ENCODE assay signal across 1 cellular context in the genomic region with DNA sequence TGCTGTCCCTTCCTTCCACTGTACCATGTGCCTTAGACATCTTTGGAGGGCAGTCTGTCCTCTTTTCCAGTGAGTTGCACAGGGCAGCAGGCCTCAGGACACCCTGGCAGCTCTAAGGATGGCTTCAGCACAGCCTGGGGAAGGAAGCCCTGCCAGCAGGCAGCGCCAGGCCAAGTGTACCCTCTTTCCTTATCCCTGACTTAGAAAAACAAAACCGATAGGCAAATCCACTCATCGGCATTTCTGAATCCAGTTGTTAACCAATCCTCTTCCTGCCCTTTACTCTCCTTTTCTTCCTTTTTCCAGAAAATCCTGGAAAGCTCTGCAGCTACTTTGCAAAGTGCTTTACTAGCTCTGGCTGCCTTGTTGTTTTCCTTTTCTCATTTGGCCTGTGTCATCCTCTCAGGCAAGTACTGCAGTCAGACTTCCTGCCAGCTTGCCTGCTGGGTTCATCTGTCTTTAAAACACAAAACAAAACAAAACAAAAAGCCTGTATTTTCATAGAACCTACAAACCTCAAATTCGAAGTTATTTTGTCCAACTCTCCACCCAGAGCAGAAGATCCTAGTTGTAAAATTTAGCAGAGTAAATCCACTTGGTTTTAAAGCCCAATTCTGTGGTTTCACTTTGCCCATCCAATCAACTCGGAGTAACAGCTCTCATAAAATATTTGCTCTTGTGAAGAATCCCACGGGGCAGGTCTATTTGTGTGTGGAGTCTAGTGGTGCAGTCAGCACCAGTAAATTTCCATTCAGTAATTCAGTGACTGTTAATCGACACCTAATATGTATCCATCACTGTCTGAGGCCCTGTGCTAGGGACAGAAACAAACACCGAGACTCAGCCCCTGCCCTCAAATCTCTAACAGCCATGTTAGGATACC.
TF ChIP-seq lines count a peak whose summit lies in the region.

No MANE protein-coding gene starts in this region.

TF ChIP-seq in HepG2, 621 proteins besides CTCF, POLR2A, EP300 and RAD21 (continued from another document and continues in another):
- TF ChIP-seq ELF1 (CRISPR knock-in tag; IDR thresholded peaks at IDR 0.05) (peak; percentile 22), ZZZ3 (CRISPR knock-in tag; IDR thresholded peaks at IDR 0.05; ENCODE audit: borderline replicate concordance) (no peak), SKIL (CRISPR knock-in tag; IDR thresholded peaks at IDR 0.05; ENCODE audit: borderline replicate concordance) (no peak), PATZ1 (CRISPR knock-in tag; IDR thresholded peaks at IDR 0.05) (no peak), SMAD9 (CRISPR knock-in tag; IDR thresholded peaks at IDR 0.05) (no peak), AKAP8 (CRISPR knock-in tag; IDR thresholded peaks at IDR 0.05) (no peak), KDM3A (CRISPR knock-in tag; IDR thresholded peaks at IDR 0.05; ENCODE audit: low read depth) (no peak), YEATS2 (CRISPR knock-in tag; IDR thresholded peaks at IDR 0.05; ENCODE audit: borderline replicate concordance) (peak; percentile 62; the same call in 1 of the 2 replicates), ZBTB21 (CRISPR knock-in tag; IDR thresholded peaks at IDR 0.05) (no peak), PHF21A (CRISPR knock-in tag; IDR thresholded peaks at IDR 0.05) (no peak; the same call in 1 of the 2 replicates), MIER2 (CRISPR knock-in tag; IDR thresholded peaks at IDR 0.05) (0 out of 2 replicates have a peak, but pooled peaks have one; percentile 10), ZNF570 (CRISPR knock-in tag; IDR thresholded peaks at IDR 0.05; ENCODE audit: borderline replicate concordance) (no peak), NR2C2 (CRISPR knock-in tag; IDR thresholded peaks at IDR 0.05; ENCODE audit: borderline replicate concordance) (peak; percentile 55; the same call in 1 of the 2 replicates), REL (CRISPR knock-in tag; conservative IDR thresholded peaks at IDR 0.05) (no peak), KMT2B (CRISPR knock-in tag; IDR thresholded peaks at IDR 0.05) (peak; percentile 65), AKNA (CRISPR knock-in tag; IDR thresholded peaks at IDR 0.05; ENCODE audit: borderline replicate concordance) (no peak), NR2F1 (CRISPR knock-in tag; IDR thresholded peaks at IDR 0.05) (no peak), SRY (CRISPR knock-in tag; IDR thresholded peaks at IDR 0.05) (no peak), MED1 (CRISPR knock-in tag; IDR thresholded peaks at IDR 0.05) (peak; percentile 31; the same call in 1 of the 2 replicates), ZNF33A (CRISPR knock-in tag; IDR thresholded peaks at IDR 0.05; ENCODE audit: borderline replicate concordance) (no peak), ZNF75D (CRISPR knock-in tag; IDR thresholded peaks at IDR 0.05; ENCODE audit: borderline replicate concordance) (no peak), CEBPB (IDR thresholded peaks at IDR 0.05; ENCODE audit: borderline replicate concordance, low read depth, low read length) (no peak), STAT5B (CRISPR knock-in tag; IDR thresholded peaks at IDR 0.05) (no peak), THAP9 (CRISPR knock-in tag; IDR thresholded peaks at IDR 0.05; ENCODE audit: borderline replicate concordance) (no peak), CHD4 (IDR thresholded peaks at IDR 0.05; ENCODE audit: borderline replicate concordance, low read length) (no peak), ZNF337 (CRISPR knock-in tag; IDR thresholded peaks at IDR 0.05; ENCODE audit: borderline replicate concordance, low read depth) (no peak), RBM22 (optimal IDR thresholded peaks at IDR 0.05; ENCODE audit: low read length) (peak; percentile 8), REXO4 (CRISPR knock-in tag; IDR thresholded peaks at IDR 0.05; ENCODE audit: borderline replicate concordance) (no peak), ELF4 (CRISPR knock-in tag; IDR thresholded peaks at IDR 0.05; ENCODE audit: borderline replicate concordance) (no peak)
- TF ChIP-seq, protein P1, sequence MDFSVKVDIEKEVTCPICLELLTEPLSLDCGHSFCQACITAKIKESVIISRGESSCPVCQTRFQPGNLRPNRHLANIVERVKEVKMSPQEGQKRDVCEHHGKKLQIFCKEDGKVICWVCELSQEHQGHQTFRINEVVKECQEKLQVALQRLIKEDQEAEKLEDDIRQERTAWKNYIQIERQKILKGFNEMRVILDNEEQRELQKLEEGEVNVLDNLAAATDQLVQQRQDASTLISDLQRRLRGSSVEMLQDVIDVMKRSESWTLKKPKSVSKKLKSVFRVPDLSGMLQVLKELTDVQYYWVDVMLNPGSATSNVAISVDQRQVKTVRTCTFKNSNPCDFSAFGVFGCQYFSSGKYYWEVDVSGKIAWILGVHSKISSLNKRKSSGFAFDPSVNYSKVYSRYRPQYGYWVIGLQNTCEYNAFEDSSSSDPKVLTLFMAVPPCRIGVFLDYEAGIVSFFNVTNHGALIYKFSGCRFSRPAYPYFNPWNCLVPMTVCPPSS (IDR thresholded peaks at IDR 0.05), result no peak
- TF ChIP-seq, protein P2, sequence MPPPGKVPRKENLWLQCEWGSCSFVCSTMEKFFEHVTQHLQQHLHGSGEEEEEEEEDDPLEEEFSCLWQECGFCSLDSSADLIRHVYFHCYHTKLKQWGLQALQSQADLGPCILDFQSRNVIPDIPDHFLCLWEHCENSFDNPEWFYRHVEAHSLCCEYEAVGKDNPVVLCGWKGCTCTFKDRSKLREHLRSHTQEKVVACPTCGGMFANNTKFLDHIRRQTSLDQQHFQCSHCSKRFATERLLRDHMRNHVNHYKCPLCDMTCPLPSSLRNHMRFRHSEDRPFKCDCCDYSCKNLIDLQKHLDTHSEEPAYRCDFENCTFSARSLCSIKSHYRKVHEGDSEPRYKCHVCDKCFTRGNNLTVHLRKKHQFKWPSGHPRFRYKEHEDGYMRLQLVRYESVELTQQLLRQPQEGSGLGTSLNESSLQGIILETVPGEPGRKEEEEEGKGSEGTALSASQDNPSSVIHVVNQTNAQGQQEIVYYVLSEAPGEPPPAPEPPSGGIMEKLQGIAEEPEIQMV (CRISPR knock-in tag; IDR thresholded peaks at IDR 0.05; ENCODE audit: low read depth), result no peak
- TF ChIP-seq, protein P3, sequence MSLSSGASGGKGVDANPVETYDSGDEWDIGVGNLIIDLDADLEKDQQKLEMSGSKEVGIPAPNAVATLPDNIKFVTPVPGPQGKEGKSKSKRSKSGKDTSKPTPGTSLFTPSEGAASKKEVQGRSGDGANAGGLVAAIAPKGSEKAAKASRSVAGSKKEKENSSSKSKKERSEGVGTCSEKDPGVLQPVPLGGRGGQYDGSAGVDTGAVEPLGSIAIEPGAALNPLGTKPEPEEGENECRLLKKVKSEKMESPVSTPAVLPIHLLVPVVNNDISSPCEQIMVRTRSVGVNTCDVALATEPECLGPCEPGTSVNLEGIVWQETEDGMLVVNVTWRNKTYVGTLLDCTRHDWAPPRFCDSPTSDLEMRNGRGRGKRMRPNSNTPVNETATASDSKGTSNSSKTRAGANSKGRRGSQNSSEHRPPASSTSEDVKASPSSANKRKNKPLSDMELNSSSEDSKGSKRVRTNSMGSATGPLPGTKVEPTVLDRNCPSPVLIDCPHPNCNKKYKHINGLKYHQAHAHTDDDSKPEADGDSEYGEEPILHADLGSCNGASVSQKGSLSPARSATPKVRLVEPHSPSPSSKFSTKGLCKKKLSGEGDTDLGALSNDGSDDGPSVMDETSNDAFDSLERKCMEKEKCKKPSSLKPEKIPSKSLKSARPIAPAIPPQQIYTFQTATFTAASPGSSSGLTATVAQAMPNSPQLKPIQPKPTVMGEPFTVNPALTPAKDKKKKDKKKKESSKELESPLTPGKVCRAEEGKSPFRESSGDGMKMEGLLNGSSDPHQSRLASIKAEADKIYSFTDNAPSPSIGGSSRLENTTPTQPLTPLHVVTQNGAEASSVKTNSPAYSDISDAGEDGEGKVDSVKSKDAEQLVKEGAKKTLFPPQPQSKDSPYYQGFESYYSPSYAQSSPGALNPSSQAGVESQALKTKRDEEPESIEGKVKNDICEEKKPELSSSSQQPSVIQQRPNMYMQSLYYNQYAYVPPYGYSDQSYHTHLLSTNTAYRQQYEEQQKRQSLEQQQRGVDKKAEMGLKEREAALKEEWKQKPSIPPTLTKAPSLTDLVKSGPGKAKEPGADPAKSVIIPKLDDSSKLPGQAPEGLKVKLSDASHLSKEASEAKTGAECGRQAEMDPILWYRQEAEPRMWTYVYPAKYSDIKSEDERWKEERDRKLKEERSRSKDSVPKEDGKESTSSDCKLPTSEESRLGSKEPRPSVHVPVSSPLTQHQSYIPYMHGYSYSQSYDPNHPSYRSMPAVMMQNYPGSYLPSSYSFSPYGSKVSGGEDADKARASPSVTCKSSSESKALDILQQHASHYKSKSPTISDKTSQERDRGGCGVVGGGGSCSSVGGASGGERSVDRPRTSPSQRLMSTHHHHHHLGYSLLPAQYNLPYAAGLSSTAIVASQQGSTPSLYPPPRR (CRISPR knock-in tag; IDR thresholded peaks at IDR 0.05; ENCODE audit: borderline replicate concordance), result no peak
